8 cellular contexts compared by ENCODE assay signal in genomic region chr2:55693181-55694125, GRCh38. TPM values are rescaled to one million over a fixed set of nuclear protein-coding genes. Genes with fewer than 3 reads are reported as not detected.
DNase-seq lines count a peak whose midpoint lies in the region; TF ChIP-seq lines count a peak whose summit lies in the region.

Gene PNPT1 (minus strand): TSS chr2:55693844. CDS start chr2:55693823, 21 bp downstream.

- H3K4me2 ChIP-seq in MM.1S (ENCODE audit: low read depth, low read length) (peak within 1 kb of the TSS; percentile 67), neural progenitor cell (peak within 1 kb of the TSS; percentile 98)

- H3K4me3 ChIP-seq in HAP-1 (peak within 1 kb of the TSS; percentile 81), MM.1S (ENCODE audit: low read length) (peak within 1 kb of the TSS; percentile 100), foreskin fibroblast (ENCODE audit: low read depth in 1 of 2, low read length in 2 of 2) (peak within 1 kb of the TSS; percentile 79 to 100), neural progenitor cell (peak within 1 kb of the TSS; percentile 65)

- H3K9me3 ChIP-seq in ES-I3 (ENCODE audit: control insufficient read depth, insufficient read depth, low read length), result no peaks in the 10 kb centered on the region
- no peaks in the 10 kb centered on the region for H3K9me3 ChIP-seq in HAP-1
- no peaks in the 10 kb centered on the region for H3K9me3 ChIP-seq in MM.1S (replicated peaks; ENCODE audit: insufficient read depth, low read length)
- no peaks in the 10 kb centered on the region for H3K9me3 ChIP-seq in neural progenitor cell (ENCODE audit: low read depth)

- H3K27me3 ChIP-seq in HAP-1 (ENCODE audit: low read depth), result no peaks in the 10 kb centered on the region
- H3K27me3 ChIP-seq in MM.1S (replicated peaks; ENCODE audit: insufficient read depth, low read length), result peaks cover 4% of the 10 kb centered on the region; the same call in 1 of the 2 replicates
- no peaks in the 10 kb centered on the region for H3K27me3 ChIP-seq in neural progenitor cell

- H2AFZ ChIP-seq in MM.1S (ENCODE audit: low read length), result peak within 1 kb of the TSS; percentile 99
- H2AFZ ChIP-seq in neural progenitor cell (replicated peaks), result peak within 1 kb of the TSS; percentile 70

- no peaks in the 10 kb centered on the region for H3K9me3 Mint-ChIP-seq in neural progenitor cell

- H3F3A ChIP-seq in MM.1S (ENCODE audit: insufficient read depth, low read length) (no peaks in the 10 kb centered on the region), neural progenitor cell (ENCODE audit: low read depth) (no peaks in the 10 kb centered on the region)

- H3K27ac ChIP-seq in MM.1S (ENCODE audit: low read length) (peak within 1 kb of the TSS; percentile 44; the same call in 1 of the 2 replicates), neural progenitor cell (no peak within 1 kb of the TSS)

- H3K27me3 Mint-ChIP-seq in neural progenitor cell (ENCODE audit: insufficient read depth, low read depth), result peaks cover 4% of the 10 kb centered on the region

- H3K79me2 ChIP-seq in MM.1S (ENCODE audit: low read length) (peaks cover 52% of the 10 kb centered on the region), neural progenitor cell (ENCODE audit: low read depth) (peaks cover 50% of the 10 kb centered on the region)

- peaks cover 6% of the 10 kb centered on the region for H3K4me1 Mint-ChIP-seq in neural progenitor cell

- peak within 1 kb of the TSS; percentile 95 for H3K4me3 Mint-ChIP-seq in neural progenitor cell

- H3K9ac ChIP-seq in ES-I3 (ENCODE audit: low read depth, low read length), result peak within 1 kb of the TSS; percentile 70
- H3K9ac ChIP-seq in MM.1S (ENCODE audit: low read length), result peak within 1 kb of the TSS; percentile 95
- H3K9ac ChIP-seq in neural progenitor cell, result peak within 1 kb of the TSS; percentile 60

- no peaks in the 10 kb centered on the region for H3K36me3 Mint-ChIP-seq in neural progenitor cell

- H3K27ac Mint-ChIP-seq in neural progenitor cell, result peak within 1 kb of the TSS; percentile 47

- DNase-seq in HAP-1 (ENCODE audit: low spot score in 2 of 2) (peak; percentile 90 to 96), MM.1S (peak; percentile 97), SIG-M5 (lab: John Stamatoyannopoulos, UW) (peak; percentile 83), activated gamma-delta T cell (lab: John Stamatoyannopoulos, UW) (peak; percentile 79), foreskin fibroblast (peak; percentile 92 to 98), neural progenitor cell (ENCODE audit: low spot score) (peak; percentile 92), stromal cell of bone marrow (ENCODE audit: low read depth) (peak; percentile 88)

- H3K4me1 ChIP-seq in ES-I3 (ENCODE audit: insufficient read depth, low read length), result no peaks in the 10 kb centered on the region
- peaks cover 20% of the 10 kb centered on the region for H3K4me1 ChIP-seq in HAP-1
- no peaks in the 10 kb centered on the region for H3K4me1 ChIP-seq in MM.1S (ENCODE audit: low read length)
- peaks cover 6% of the 10 kb centered on the region for H3K4me1 ChIP-seq in neural progenitor cell

- in situ Hi-C loops in HAP-1 (cut with MboI; ENCODE audit: low sequenced_read_pairs), result no loop called here

- no peaks in the 10 kb centered on the region for H3K9me2 ChIP-seq in MM.1S (replicated peaks; ENCODE audit: insufficient read depth, low read length)

- TF ChIP-seq CTCF in MM.1S (IDR thresholded peaks at IDR 0.05; ENCODE audit: low read length) (no peak), foreskin fibroblast (IDR thresholded peaks at IDR 0.05; ENCODE audit: low read depth, low read length) (no peak), neural progenitor cell (IDR thresholded peaks at IDR 0.05) (no peak)

- H3K36me3 ChIP-seq in ES-I3 (ENCODE audit: insufficient read depth, low read length) (0 out of 2 replicates have a peak, but pooled peaks cover under 1% of the 10 kb centered on the region), HAP-1 (replicated peaks) (peaks cover 20% of the 10 kb centered on the region), MM.1S (replicated peaks; ENCODE audit: insufficient read depth, low read length) (no peaks in the 10 kb centered on the region; the same call in 1 of the 2 replicates), neural progenitor cell (no peaks in the 10 kb centered on the region)

- H4K20me1 ChIP-seq in MM.1S (ENCODE audit: insufficient read depth, low read length) (peaks cover 4% of the 10 kb centered on the region; the same call in 1 of the 2 replicates), neural progenitor cell (ENCODE audit: low read depth) (no peaks in the 10 kb centered on the region)

RNA-seq across cellular contexts. Expression of gene PNPT1, which starts in this region (rescaled TPM):
- total RNA-seq in neural progenitor cell (ENCODE audit: low replicate concordance), result 25.5 and 33.5 TPM in 2 replicates
